In the genomic region with DNA sequence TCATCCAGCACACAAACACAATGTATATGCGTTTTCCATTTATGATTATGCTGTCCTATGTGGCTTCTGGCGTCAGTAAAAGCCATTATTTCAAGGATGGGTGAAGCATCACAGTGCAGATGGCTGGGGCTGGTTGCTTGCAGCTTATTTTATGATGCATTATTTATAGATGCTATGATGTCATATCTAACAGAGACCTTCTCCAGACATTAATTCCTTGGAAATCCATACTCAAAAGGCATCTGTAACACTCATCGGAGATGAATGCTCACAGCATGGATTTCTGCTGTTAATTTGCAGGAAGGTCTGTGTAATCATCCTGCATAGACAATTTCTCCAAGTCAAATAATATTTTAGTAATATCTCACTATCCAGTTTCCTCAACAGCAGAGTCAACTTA, we compare ENCODE assay signal across 1 cellular context.
TF ChIP-seq lines count a peak whose summit lies in the region.

No MANE protein-coding gene starts in this region.

TF ChIP-seq in GM12878, 131 proteins besides CTCF, POLR2A, EP300 and RAD21:
- TF ChIP-seq MYC (IDR thresholded peaks at IDR 0.05; ENCODE audit: insufficient read depth, insufficient read length, insufficient replicate concordance, low read length, severe bottlenecking) (no peak), POLR2AphosphoS2 (IDR thresholded peaks at IDR 0.05; ENCODE audit: low read depth, low read length) (no peak), USF2 (IDR thresholded peaks at IDR 0.05; ENCODE audit: borderline replicate concordance, low read depth, low read length) (no peak), NFYA (IDR thresholded peaks at IDR 0.05; ENCODE audit: borderline replicate concordance, low read depth, low read length) (no peak), CREB1 (IDR thresholded peaks at IDR 0.05; ENCODE audit: low read depth) (no peak), JUND (IDR thresholded peaks at IDR 0.05; ENCODE audit: low read depth, low read length) (no peak)
- TF ChIP-seq, protein P1, sequence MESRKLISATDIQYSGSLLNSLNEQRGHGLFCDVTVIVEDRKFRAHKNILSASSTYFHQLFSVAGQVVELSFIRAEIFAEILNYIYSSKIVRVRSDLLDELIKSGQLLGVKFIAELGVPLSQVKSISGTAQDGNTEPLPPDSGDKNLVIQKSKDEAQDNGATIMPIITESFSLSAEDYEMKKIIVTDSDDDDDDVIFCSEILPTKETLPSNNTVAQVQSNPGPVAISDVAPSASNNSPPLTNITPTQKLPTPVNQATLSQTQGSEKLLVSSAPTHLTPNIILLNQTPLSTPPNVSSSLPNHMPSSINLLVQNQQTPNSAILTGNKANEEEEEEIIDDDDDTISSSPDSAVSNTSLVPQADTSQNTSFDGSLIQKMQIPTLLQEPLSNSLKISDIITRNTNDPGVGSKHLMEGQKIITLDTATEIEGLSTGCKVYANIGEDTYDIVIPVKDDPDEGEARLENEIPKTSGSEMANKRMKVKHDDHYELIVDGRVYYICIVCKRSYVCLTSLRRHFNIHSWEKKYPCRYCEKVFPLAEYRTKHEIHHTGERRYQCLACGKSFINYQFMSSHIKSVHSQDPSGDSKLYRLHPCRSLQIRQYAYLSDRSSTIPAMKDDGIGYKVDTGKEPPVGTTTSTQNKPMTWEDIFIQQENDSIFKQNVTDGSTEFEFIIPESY (IDR thresholded peaks at IDR 0.05) = no peak
- TF ChIP-seq, protein P2, sequence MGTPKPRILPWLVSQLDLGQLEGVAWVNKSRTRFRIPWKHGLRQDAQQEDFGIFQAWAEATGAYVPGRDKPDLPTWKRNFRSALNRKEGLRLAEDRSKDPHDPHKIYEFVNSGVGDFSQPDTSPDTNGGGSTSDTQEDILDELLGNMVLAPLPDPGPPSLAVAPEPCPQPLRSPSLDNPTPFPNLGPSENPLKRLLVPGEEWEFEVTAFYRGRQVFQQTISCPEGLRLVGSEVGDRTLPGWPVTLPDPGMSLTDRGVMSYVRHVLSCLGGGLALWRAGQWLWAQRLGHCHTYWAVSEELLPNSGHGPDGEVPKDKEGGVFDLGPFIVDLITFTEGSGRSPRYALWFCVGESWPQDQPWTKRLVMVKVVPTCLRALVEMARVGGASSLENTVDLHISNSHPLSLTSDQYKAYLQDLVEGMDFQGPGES (IDR thresholded peaks at IDR 0.05) = no peak
